ENCODE assay signal across 9 cellular contexts in genomic region chr7:134766779-134767566, GRCh38. TPM values are rescaled to one million over a fixed set of nuclear protein-coding genes. Genes with fewer than 3 reads are reported as not detected.
DNase-seq lines count a peak whose midpoint lies in the region; ATAC-seq and FAIRE-seq lines count a peak whose summit lies in the region.
"Had no signal": no experiment of that assay in that cellular context is flagged by ENCODE, and none has a peak within 500 bp of the region (broad histone marks: within the 10 kb centered on the region; RNA-seq: fewer than 3 reads in every experiment).

No MANE protein-coding gene starts in this region.

- no peak for FAIRE-seq in RCC 7860 (lab: Jason Lieb, UNC)

- peak; percentile 47 for ATAC-seq in Right ventricle myocardium inferior
- ATAC-seq in HG03558 (IDR thresholded peaks at IDR 0.05; ENCODE audit: extremely low read depth, unreplicated experiment), result peak; percentile 59
- ATAC-seq in left ventricle myocardium superior, result peak; percentile 56

- H3K4me1 Mint-ChIP-seq in immature natural killer cell, result no peaks in the 10 kb centered on the region

- DNase-seq in Right ventricle myocardium inferior (ENCODE audit: missing footprints), result no peak
- DNase-seq in cardiac septum (ENCODE audit: low spot score), result no peak
- no peak for DNase-seq in left ventricle myocardium superior
- no peak for DNase-seq in immature natural killer cell
- DNase-seq in COLO668 (lab: John Stamatoyannopoulos, UW; ENCODE audit: unreplicated experiment), result no peak
- no peak for DNase-seq in activated CD8-positive, alpha-beta memory T cell treated with anti-CD3 and anti-CD28 coated beads for 24 hours
- no peak for DNase-seq in RCC 7860 (ENCODE audit: low spot score)
- DNase-seq: NCI-H524 treated with DMSO at 0.1 percent for 48 hours had no signal

- H3K4me3 Mint-ChIP-seq in immature natural killer cell, result no peak overlapping the region

- peaks cover 3 to 7% (median 4%) of the 10 kb centered on the region in 3 donors for H3K27me3 Mint-ChIP-seq in immature natural killer cell (ENCODE audit: low read depth in 3 of 3)

- no peaks in the 10 kb centered on the region for H3K9me3 Mint-ChIP-seq in immature natural killer cell

- H3K36me3 Mint-ChIP-seq in immature natural killer cell, result no peaks in the 10 kb centered on the region

- no peak overlapping the region for H3K27ac Mint-ChIP-seq in immature natural killer cell

- intact Hi-C loops in Right ventricle myocardium inferior (cut with DNase I), result no loop called here
- intact Hi-C loops in cardiac septum (cut with DNase I), result no loop called here
- intact Hi-C loops in left ventricle myocardium superior (cut with micrococcal nuclease), result no loop called here

RNA-seq across cellular contexts. Expression of gene CALD1, which starts 12.5 kb away (rescaled TPM):
- 99.1 TPM for total RNA-seq in Right ventricle myocardium inferior
- 237 TPM for total RNA-seq in cardiac septum
- 118 TPM for total RNA-seq in left ventricle myocardium superior
- polyA plus RNA-seq in immature natural killer cell, result under 1 TPM in 2 of 3 donors, not detected in 1; 0.06 to 0.07 TPM
